Comparison of ENCODE assay signal across 13 cellular contexts in genomic region chr7:114660007-114660406, GRCh38.
DNase-seq lines count a peak whose midpoint lies in the region; ATAC-seq and TF ChIP-seq lines count a peak whose summit lies in the region.
"Had no signal": no experiment of that assay in that cellular context is flagged by ENCODE, and none has a peak within 500 bp of the region (broad histone marks: within the 10 kb centered on the region; RNA-seq: fewer than 3 reads in every experiment).

No MANE protein-coding gene starts in this region.

- intact Hi-C loops in posterior cingulate gyrus (cut with DNase I), result loop anchor here (5.0 kb wide), 1 partner anchor 578 kb away; no protein-coding TSS in a partner anchor

- no peak for TF ChIP-seq CTCF in GM23338 (conservative IDR thresholded peaks at IDR 0.05; ENCODE audit: low read depth in 2 of 2)

- H2AFZ ChIP-seq in GM23338, result no peak overlapping the region

- H3K27me3 ChIP-seq in GM23338 (ENCODE audit: insufficient read depth), result no peaks in the 10 kb centered on the region

- H4K20me1 ChIP-seq in GM23338 (replicated peaks; ENCODE audit: insufficient read depth), result no peaks in the 10 kb centered on the region

- H3K9me3 ChIP-seq in mesodermal cell (ENCODE audit: control insufficient read depth, low read length), result no peaks in the 10 kb centered on the region
- H3K9me3 ChIP-seq: prostate gland had no signal

- no CpG with 5 or more reads among the region's 3 CpGs for WGBS in mesodermal cell (ENCODE audit: insufficient coverage in 2 of 2), 2 experiments

- H3K4me1 Mint-ChIP-seq in GM23338, result peaks cover 50% of the 10 kb centered on the region
- H3K4me1 Mint-ChIP-seq: activated B cell treated with CpG ODN at 0.5 μM for 24 hours had no signal

- H3K4me1 ChIP-seq in GM23338 (ENCODE audit: insufficient read depth), result peaks cover 61% of the 10 kb centered on the region
- peaks cover 27% of the 10 kb centered on the region for H3K4me1 ChIP-seq in mesodermal cell (ENCODE audit: control insufficient read depth, insufficient read depth, low read length, poor library complexity, severe bottlenecking)
- H3K4me1 ChIP-seq: prostate gland had no signal

- no peaks in the 10 kb centered on the region for H3K36me3 ChIP-seq in GM23338 (ENCODE audit: insufficient read depth)
- no peaks in the 10 kb centered on the region for H3K36me3 ChIP-seq in mesodermal cell (ENCODE audit: control insufficient read depth, insufficient read depth, low read length)
- H3K36me3 ChIP-seq: prostate gland had no signal

- peak overlapping the region; percentile 50 for H3K4me2 ChIP-seq in GM23338

- no peaks in the 10 kb centered on the region for H3K79me2 ChIP-seq in GM23338 (replicated peaks; ENCODE audit: insufficient read depth)

- ATAC-seq in GM23338 (no peak), HG03354 (IDR thresholded peaks at IDR 0.05; ENCODE audit: poor library complexity, severe bottlenecking, unreplicated experiment) (no peak)
- ATAC-seq: PC-3 had no signal

- H3K9me3 Mint-ChIP-seq in GM23338, result no peaks in the 10 kb centered on the region
- H3K9me3 Mint-ChIP-seq: activated B cell treated with CpG ODN at 0.5 μM for 24 hours had no signal

- H3K4me3 Mint-ChIP-seq in GM23338, result no peak overlapping the region
- H3K4me3 Mint-ChIP-seq: activated B cell treated with CpG ODN at 0.5 μM for 24 hours had no signal

- no peak for DNase-seq in GM23338 (ENCODE audit: low spot score)
- peak; percentile 83 to 93 for DNase-seq in NCI-H187 (lab: John Stamatoyannopoulos, UW)
- DNase-seq in effector CD8-positive, alpha-beta T cell (lab: John Stamatoyannopoulos, UW), result no peak
- DNase-seq in posterior cingulate gyrus, result no peak
- DNase-seq in GM19240 (ENCODE audit: insufficient read length, low spot score), result no peak
- DNase-seq: activated B cell treated with CpG ODN at 0.5 μM for 24 hours; hippocampal formation; PC-3; stimulated activated CD4-positive, alpha-beta T cell treated with anti-CD3 and anti-CD28 coated beads, Interleukin-15, amount 100 ng/mL, for 24 hours had no signal

- H3K4me3 ChIP-seq in GM23338, result no peak overlapping the region
- H3K4me3 ChIP-seq in mesodermal cell (ENCODE audit: extremely low read depth, insufficient read depth, low read length, poor library complexity, severe bottlenecking), result no peak overlapping the region
- H3K4me3 ChIP-seq: prostate gland had no signal

- H3K9me2 ChIP-seq in GM23338 (ENCODE audit: insufficient read depth), result no peaks in the 10 kb centered on the region

- peak overlapping the region; percentile 66 for H3K27ac Mint-ChIP-seq in GM23338
- H3K27ac Mint-ChIP-seq: activated B cell treated with CpG ODN at 0.5 μM for 24 hours had no signal

- H3K27ac ChIP-seq in GM23338 (ENCODE audit: low read depth), result peak overlapping the region; percentile 64
- peak overlapping the region; percentile 20 for H3K27ac ChIP-seq in mesodermal cell (ENCODE audit: low read depth, low read length, severe bottlenecking)
- H3K27ac ChIP-seq: prostate gland had no signal

- H3F3A ChIP-seq in GM23338 (replicated peaks; ENCODE audit: low read depth), result no peaks in the 10 kb centered on the region

- H3K27me3 Mint-ChIP-seq in GM23338 (ENCODE audit: insufficient read depth, low read depth, poor library complexity), result no peaks in the 10 kb centered on the region
- H3K27me3 Mint-ChIP-seq: activated B cell treated with CpG ODN at 0.5 μM for 24 hours had no signal

- H3K36me3 Mint-ChIP-seq in GM23338 (ENCODE audit: low read depth), result no peaks in the 10 kb centered on the region

TF ChIP-seq in GM23338, 12 proteins besides CTCF, POLR2A, EP300 and RAD21 (continues in another document):
- TF ChIP-seq CREB1 (CRISPR knock-in tag; IDR thresholded peaks at IDR 0.05; ENCODE audit: low read depth) (no peak), ETS1 (IDR thresholded peaks at IDR 0.05) (no peak), ZNF331 (CRISPR knock-in tag; IDR thresholded peaks at IDR 0.05; ENCODE audit: low read depth) (no peak), EZH2 (IDR thresholded peaks at IDR 0.05; ENCODE audit: low read depth, unreplicated experiment) (no peak), EZH2phosphoT487 (IDR thresholded peaks at IDR 0.05; ENCODE audit: unreplicated experiment) (no peak), STAT1 (IDR thresholded peaks at IDR 0.05; ENCODE audit: unreplicated experiment) (no peak)

TF ChIP-seq in PFSK-1, 5 proteins besides CTCF, POLR2A, EP300 and RAD21:
- TF ChIP-seq FOXP2 (optimal IDR thresholded peaks at IDR 0.05; ENCODE audit: borderline replicate concordance, extremely low read depth, extremely low read length, insufficient read depth), result no peak
- TF ChIP-seq SIN3A (IDR thresholded peaks at IDR 0.05; ENCODE audit: borderline replicate concordance, insufficient read depth, low read length), result peak; percentile 25; the same call in 1 of the 2 replicates
- TF ChIP-seq REST (IDR thresholded peaks at IDR 0.05; ENCODE audit: insufficient read depth in 1 of 2, low read depth in 2 of 2, low read length in 2 of 2), result no peak
- peak; percentile 39; the same call in 1 of the 2 replicates for TF ChIP-seq TAF1 (IDR thresholded peaks at IDR 0.05; ENCODE audit: borderline replicate concordance, insufficient read depth, low read length)
- TF ChIP-seq POLR2AphosphoS5 (IDR thresholded peaks at IDR 0.05; ENCODE audit: low read depth, low read length), result peak; percentile 53; the same call in 1 of the 2 replicates

Comparison
In these comparisons a context has a peak if more than half of its experiments do, and no peak if none do; other contexts are left out.
1. DNase-seq: peak in NCI-H187 (2 of 2); none in GM23338 (single experiment), effector CD8-positive, alpha-beta T cell (single experiment), posterior cingulate gyrus (0 of 10) and GM19240 (single experiment).